ENCODE assay signal across 1 cellular context in genomic region chr12:2098852-2099251, GRCh38.
TF ChIP-seq lines count a peak whose summit lies in the region.

No MANE protein-coding gene starts in this region.

TF ChIP-seq in IMR-90, 13 proteins besides CTCF, POLR2A, EP300 and RAD21:
- TF ChIP-seq CHD1 (IDR thresholded peaks at IDR 0.05; ENCODE audit: low read depth, low read length), result no peak
- no peak for TF ChIP-seq USF2 (IDR thresholded peaks at IDR 0.05; ENCODE audit: low read depth, low read length)
- TF ChIP-seq RFX5 (IDR thresholded peaks at IDR 0.05; ENCODE audit: low read depth, low read length), result no peak
- TF ChIP-seq NFE2L2 (IDR thresholded peaks at IDR 0.05; ENCODE audit: low read depth, low read length), result no peak
- TF ChIP-seq BHLHE40 (IDR thresholded peaks at IDR 0.05; ENCODE audit: low read depth, low read length), result no peak
- TF ChIP-seq ELK1 (IDR thresholded peaks at IDR 0.05; ENCODE audit: borderline replicate concordance, low read depth, low read length), result no peak
- no peak for TF ChIP-seq RCOR1 (IDR thresholded peaks at IDR 0.05; ENCODE audit: insufficient replicate concordance, low read length)
- no peak for TF ChIP-seq MAFK (IDR thresholded peaks at IDR 0.05; ENCODE audit: low read depth, low read length)
- no peak for TF ChIP-seq FOS (IDR thresholded peaks at IDR 0.05; ENCODE audit: low read depth, low read length)
- no peak for TF ChIP-seq MAZ (IDR thresholded peaks at IDR 0.05; ENCODE audit: borderline replicate concordance, low read depth, low read length)
- no peak for TF ChIP-seq SMC3 (IDR thresholded peaks at IDR 0.05; ENCODE audit: low read depth, low read length)
- no peak for TF ChIP-seq MXI1 (IDR thresholded peaks at IDR 0.05; ENCODE audit: borderline replicate concordance, low read depth, low read length)
- no peak for TF ChIP-seq CEBPB (IDR thresholded peaks at IDR 0.05; ENCODE audit: low read depth, low read length)
